In the genomic region with DNA sequence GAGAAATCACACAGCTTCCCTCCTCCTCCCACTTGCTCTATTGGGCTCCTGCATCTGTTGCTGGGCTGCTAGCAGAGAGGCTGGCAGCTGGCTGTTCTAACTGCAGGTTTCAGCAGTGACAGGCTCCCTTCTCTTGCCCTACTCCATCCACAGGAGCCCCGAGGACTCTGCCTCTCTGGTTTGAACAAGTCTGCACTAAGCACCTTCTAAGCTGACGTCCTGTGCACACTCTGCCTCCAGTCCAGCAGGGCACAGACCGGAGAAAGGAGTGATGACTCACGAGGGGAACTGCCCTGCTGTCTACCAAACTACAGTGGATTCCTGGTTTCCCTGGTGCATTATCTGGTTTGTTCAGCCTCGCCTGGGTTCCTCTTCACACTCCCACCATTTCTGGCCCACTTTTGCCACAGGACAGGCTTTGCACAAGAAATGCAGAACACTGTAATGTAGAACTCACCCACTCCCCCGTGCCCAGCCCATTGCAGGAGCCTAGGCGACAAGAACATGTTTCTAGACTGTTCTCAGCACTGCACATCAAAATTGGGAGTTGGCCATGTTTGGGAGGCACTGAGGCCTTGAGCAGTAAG, we compare ENCODE assay signal across 8 cellular contexts. TPM values are rescaled to one million over a fixed set of nuclear protein-coding genes. Genes with fewer than 3 reads are reported as not detected.
DNase-seq lines count a peak whose midpoint lies in the region; ATAC-seq, FAIRE-seq and TF ChIP-seq lines count a peak whose summit lies in the region.

No MANE protein-coding gene starts in this region.

- peak; percentile 14 to 45 for DNase-seq in PC-9
- no peak for DNase-seq in effector memory CD8-positive, alpha-beta T cell
- no peak for DNase-seq in pancreas
- no peak for DNase-seq in AG08396 (ENCODE audit: low spot score)
- DNase-seq in HEK293T (ENCODE audit: extremely low spot score), result no peak

- H3K9me3 ChIP-seq in PC-9 (ENCODE audit: insufficient read depth, low read depth), result no peaks in the 10 kb centered on the region
- no peaks in the 10 kb centered on the region for H3K9me3 ChIP-seq in pancreas

- H3F3A ChIP-seq in PC-9 (ENCODE audit: insufficient read depth, low read depth), result no peaks in the 10 kb centered on the region

- no peaks in the 10 kb centered on the region for H3K36me3 ChIP-seq in PC-9 (ENCODE audit: low read depth)
- no peaks in the 10 kb centered on the region for H3K36me3 ChIP-seq in pancreas

- no TSS peak for BruUV-seq in PC-9 (replicated peaks; lab: Mats Ljungman, UMichigan)

- FAIRE-seq in pancreas (lab: Jason Lieb, UNC), result no peak

- ATAC-seq in GM21423 (IDR thresholded peaks at IDR 0.05; ENCODE audit: unreplicated experiment) (peak; percentile 29), pancreas (peak in 3 of 4 donors; percentile 61 to 76 (median 73)), GM21528 (IDR thresholded peaks at IDR 0.05; ENCODE audit: low FRiP score, unreplicated experiment) (no peak), HG02623 (IDR thresholded peaks at IDR 0.05; ENCODE audit: unreplicated experiment) (no peak)
- peak; percentile 24 for ATAC-seq in effector memory CD8-positive, alpha-beta T cell (replicated peaks)

- no peaks in the 10 kb centered on the region for H4K20me1 ChIP-seq in PC-9 (ENCODE audit: insufficient read depth)

- WGBS in pancreas, 2 donors, result 69 to 76% methylated on average over 7 of the region's 7 CpGs

- POLR2A ChIA-PET in PC-9 (lab: Charles Lee; ENCODE audit: unreplicated experiment) (interaction anchor here (0.6 kb wide), 1 partner anchor 901 kb away, joined by 4 read pairs; no protein-coding TSS in a partner anchor), HEK293T (lab: Yijun Ruan, JAX) (no interaction called here)

- no peaks in the 10 kb centered on the region for H3K79me2 ChIP-seq in PC-9 (ENCODE audit: low read depth)

- H3K27me3 ChIP-seq in PC-9 (ENCODE audit: insufficient read depth, low read depth) (peaks cover 67% of the 10 kb centered on the region), pancreas (no peaks in the 10 kb centered on the region)

- peaks cover 15% of the 10 kb centered on the region for H3K36me3 Mint-ChIP-seq in effector memory CD8-positive, alpha-beta T cell (ENCODE audit: insufficient read depth)

- H3K4me2 ChIP-seq in PC-9, result no peak overlapping the region

- peaks cover 0 to 9% of the 10 kb centered on the region in 2 donors for H3K9me3 Mint-ChIP-seq in effector memory CD8-positive, alpha-beta T cell

- TF ChIP-seq CTCF in PC-9 (conservative IDR thresholded peaks at IDR 0.05) (no peak), pancreas (IDR thresholded peaks at IDR 0.05) (no peak)

- H3K4me3 ChIP-seq in PC-9 (no peak overlapping the region), pancreas (no peak overlapping the region)

- H3K4me1 ChIP-seq in PC-9 (replicated peaks; ENCODE audit: insufficient read depth), result no peaks in the 10 kb centered on the region
- H3K4me1 ChIP-seq in pancreas, result no peaks in the 10 kb centered on the region

- peaks cover 86 to 87% of the 10 kb centered on the region in 2 donors for H3K4me1 Mint-ChIP-seq in effector memory CD8-positive, alpha-beta T cell (ENCODE audit: low read depth in 2 of 2)

- H3K27ac ChIP-seq in PC-9 (no peak overlapping the region), pancreas (peak overlapping the region in 2 of 4 donors; percentile 33 to 48)

- intact Hi-C loops in PC-9 (cut with micrococcal nuclease; ENCODE audit: unreplicated experiment), result no loop called here
- intact Hi-C loops in pancreas (cut with DNase I), result no loop called here

- peak overlapping the region; percentile 72 to 91 for H3K27ac Mint-ChIP-seq in effector memory CD8-positive, alpha-beta T cell

- no peaks in the 10 kb centered on the region for H3K9me2 ChIP-seq in PC-9 (ENCODE audit: insufficient read depth)

- CTCF ChIA-PET in PC-9 (lab: Charles Lee) (no interaction called here), HEK293T (lab: Yijun Ruan, JAX) (no interaction called here)

- H2AFZ ChIP-seq in PC-9, result no peak overlapping the region

- no peaks in the 10 kb centered on the region for H3K27me3 Mint-ChIP-seq in effector memory CD8-positive, alpha-beta T cell

- H3K4me3 Mint-ChIP-seq in effector memory CD8-positive, alpha-beta T cell, result peak overlapping the region; percentile 35 to 68

TF ChIP-seq in HEK293T, 16 proteins besides CTCF, POLR2A, EP300 and RAD21:
- no peak for TF ChIP-seq SUZ12 (IDR thresholded peaks at IDR 0.05)
- no peak for TF ChIP-seq SP1 (IDR thresholded peaks at IDR 0.05)
- TF ChIP-seq, protein P1, sequence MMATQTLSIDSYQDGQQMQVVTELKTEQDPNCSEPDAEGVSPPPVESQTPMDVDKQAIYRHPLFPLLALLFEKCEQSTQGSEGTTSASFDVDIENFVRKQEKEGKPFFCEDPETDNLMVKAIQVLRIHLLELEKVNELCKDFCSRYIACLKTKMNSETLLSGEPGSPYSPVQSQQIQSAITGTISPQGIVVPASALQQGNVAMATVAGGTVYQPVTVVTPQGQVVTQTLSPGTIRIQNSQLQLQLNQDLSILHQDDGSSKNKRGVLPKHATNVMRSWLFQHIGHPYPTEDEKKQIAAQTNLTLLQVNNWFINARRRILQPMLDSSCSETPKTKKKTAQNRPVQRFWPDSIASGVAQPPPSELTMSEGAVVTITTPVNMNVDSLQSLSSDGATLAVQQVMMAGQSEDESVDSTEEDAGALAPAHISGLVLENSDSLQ (IDR thresholded peaks at IDR 0.05), result no peak
- no peak for TF ChIP-seq ELF4 (IDR thresholded peaks at IDR 0.05)
- no peak for TF ChIP-seq LEF1 (IDR thresholded peaks at IDR 0.05; ENCODE audit: borderline replicate concordance)
- no peak for TF ChIP-seq FOXA1 (IDR thresholded peaks at IDR 0.05)
- TF ChIP-seq BHLHE40 (IDR thresholded peaks at IDR 0.05; ENCODE audit: borderline replicate concordance), result no peak
- TF ChIP-seq NFRKB (IDR thresholded peaks at IDR 0.05), result no peak
- no peak for TF ChIP-seq TARDBP (IDR thresholded peaks at IDR 0.05)
- no peak for TF ChIP-seq HDGF (IDR thresholded peaks at IDR 0.05; ENCODE audit: borderline replicate concordance)
- TF ChIP-seq CTBP1 (IDR thresholded peaks at IDR 0.05; ENCODE audit: borderline replicate concordance), result no peak
- TF ChIP-seq FOXK2 (IDR thresholded peaks at IDR 0.05), result no peak
- no peak for TF ChIP-seq ZNF384 (IDR thresholded peaks at IDR 0.05)
- TF ChIP-seq L3MBTL2 (conservative IDR thresholded peaks at IDR 0.05), result no peak
- no peak for TF ChIP-seq ARNT (IDR thresholded peaks at IDR 0.05)
- TF ChIP-seq FOXM1 (IDR thresholded peaks at IDR 0.05; ENCODE audit: borderline replicate concordance), result no peak
TF ChIP-seq in HEK293T: peak in this region for 0.

RNA-seq across cellular contexts. Expression of a gene that starts 26.0 kb away (rescaled TPM):
- total RNA-seq in PC-9 (2021) (not detected in 2 replicates), pancreas (10 to 100 TPM in 1 of 6 donors, 1 to 10 TPM in 3, under 1 TPM in 2; 0.60 to 15.5 (median 4.0) TPM)
- polyA plus RNA-seq in pancreas, result 1 to 10 TPM; 1.8 to 2.4 TPM

Comparison
In these comparisons a context has a peak if more than half of its experiments do, and no peak if none do; other contexts are left out.
1. ATAC-seq: peak in GM21423 (single experiment), effector memory CD8-positive, alpha-beta T cell (single experiment) and pancreas (3 of 4); none in GM21528 (single experiment) and HG02623 (single experiment).
2. DNase-seq: peak in PC-9 (2 of 2); none in effector memory CD8-positive, alpha-beta T cell (0 of 3), pancreas (0 of 6), AG08396 (single experiment) and HEK293T (single experiment).